ENCODE assay signal across 8 cellular contexts in genomic region chr16:73956592-73957495, GRCh38.
DNase-seq lines count a peak whose midpoint lies in the region; ATAC-seq and TF ChIP-seq lines count a peak whose summit lies in the region.

No MANE protein-coding gene starts in this region.

- no peaks in the 10 kb centered on the region for H3K36me3 Mint-ChIP-seq in brain

- H3K4me3 Mint-ChIP-seq in brain: no peak overlapping the region

- peaks cover 6 to 13% (median 8%) of the 10 kb centered on the region in 5 experiments for H3K9me3 Mint-ChIP-seq in brain

- peak overlapping the region in 3 of 5 experiments; percentile 5 to 82 (median 74) for H3K27ac Mint-ChIP-seq in brain

- H3K4me1 Mint-ChIP-seq in brain: peaks cover 44% of the 10 kb centered on the region

- ATAC-seq in Right ventricle myocardium superior (ENCODE audit: poor library complexity) (peak; percentile 69), HG03520 (IDR thresholded peaks at IDR 0.05; ENCODE audit: unreplicated experiment) (no peak)

- peak; percentile 82 to 86 for TF ChIP-seq CTCF in brain (conservative IDR thresholded peaks at IDR 0.05)

- peak; percentile 55 for DNase-seq in Right ventricle myocardium superior
- DNase-seq in cardiac septum (ENCODE audit: low spot score): no peak
- peak; percentile 45 for DNase-seq in HuH-7 (ENCODE audit: low spot score)
- peak; percentile 84 for DNase-seq in OCI-M1 (lab: John Stamatoyannopoulos, UW)
- DNase-seq in inferior parietal cortex (ENCODE audit: extremely low spot score): peak; percentile 79
- peak; percentile 12 for DNase-seq in stimulated activated CD4-positive, alpha-beta T cell treated with anti-CD3 and anti-CD28 coated beads, Interleukin-1b, Interleukin-23, amount 100 ng/mL, for 48 hours

- intact Hi-C loops in Right ventricle myocardium superior (cut with DNase I) (no loop called here), cardiac septum (cut with DNase I) (loop anchor here (10.0 kb wide), 2 partner anchors 162 to 392 kb away; no protein-coding TSS in a partner anchor)

- peaks cover 4% of the 10 kb centered on the region for H3K27me3 Mint-ChIP-seq in brain
